Comparison of ENCODE assay signal across 10 cellular contexts in the genomic region with DNA sequence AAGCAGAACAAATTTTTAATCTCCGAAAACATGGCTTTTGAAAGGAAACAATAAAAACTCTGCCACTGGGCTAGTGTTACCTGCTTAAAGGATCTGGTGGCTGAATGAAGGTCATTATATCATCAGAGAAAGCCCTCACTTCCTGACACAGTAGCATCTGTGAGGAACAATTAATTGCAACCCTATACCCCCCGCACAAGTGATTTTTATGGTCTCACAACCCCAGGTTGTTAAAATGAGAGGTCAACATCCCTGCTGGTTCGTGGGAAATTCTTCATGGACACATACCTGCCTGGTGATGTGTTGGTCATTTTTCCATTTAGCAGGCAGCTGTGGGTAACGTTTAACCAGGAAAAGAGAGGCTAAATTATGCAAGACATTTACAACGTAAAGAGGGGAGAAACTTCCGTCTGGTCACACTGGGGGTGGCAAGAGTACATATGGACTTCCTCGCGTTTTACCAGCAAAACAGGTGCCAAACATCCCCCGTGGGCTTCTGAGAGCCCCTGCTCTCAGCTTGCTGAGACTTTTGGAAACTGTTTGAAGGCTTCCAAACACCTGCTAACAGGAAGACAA. TPM values are rescaled to one million over a fixed set of nuclear protein-coding genes. Genes with fewer than 3 reads are reported as not detected.
DNase-seq lines count a peak whose midpoint lies in the region; ATAC-seq and TF ChIP-seq lines count a peak whose summit lies in the region.
"Had no signal": no experiment of that assay in that cellular context is flagged by ENCODE, and none has a peak within 500 bp of the region (broad histone marks: within the 10 kb centered on the region; RNA-seq: fewer than 3 reads in every experiment).

No MANE protein-coding gene starts in this region.

- peak overlapping the region; percentile 11 for H3K4me3 ChIP-seq in epithelial cell of proximal tubule (ENCODE audit: low read depth, low read length)

- DNase-seq in EH (ENCODE audit: low read depth) (peak; percentile 49), NCI-H2171 (lab: John Stamatoyannopoulos, UW) (peak; percentile 2), epithelial cell of proximal tubule (ENCODE audit: low read depth) (peak; percentile 98), posterior vena cava (ENCODE audit: low spot score) (peak; percentile 7), KBM-7 (no peak)
- no peak for DNase-seq in central memory CD4-positive, alpha-beta T cell
- DNase-seq: activated naive CD8-positive, alpha-beta T cell treated with anti-CD3 and anti-CD28 coated beads, Interleukin-2, amount 10 ng/mL, durations not matched to agents 7 days and 5 days; CD8-positive, alpha-beta T cell; naive B cell had no signal

- no peak for TF ChIP-seq CTCF in epithelial cell of proximal tubule (conservative IDR thresholded peaks at IDR 0.05; ENCODE audit: low read depth, low read length)

- intact Hi-C loops in posterior vena cava (cut with DNase I) = loop anchor here in 1 of 2 donors (10.0 kb wide), 1 partner anchor 173 kb away; a partner anchor contains a TSS

- ATAC-seq in HG03432 (IDR thresholded peaks at IDR 0.05; ENCODE audit: unreplicated experiment) = no peak
- ATAC-seq: CD8-positive, alpha-beta T cell had no signal

- in situ Hi-C loops in KBM-7 (cut with MboI; ENCODE audit: low pct_unique_long_range_greater_than_20kb, low sequenced_read_pairs) = loop anchor here (25.0 kb wide), 1 partner anchor 570 kb away; no protein-coding TSS in a partner anchor

RNA-seq across cellular contexts. Expression of a gene that starts 29.2 kb away (rescaled TPM):
- 60.8 and 116 TPM in 2 replicates for total RNA-seq in epithelial cell of proximal tubule
- 10 to 100 TPM; 32.1 to 45.8 TPM for total RNA-seq in posterior vena cava

RNA-seq across cellular contexts. Expression of a gene that starts 48.0 kb away (rescaled TPM):
- total RNA-seq in epithelial cell of proximal tubule = 60.1 and 66.5 TPM in 2 replicates
- total RNA-seq in posterior vena cava = 10 to 100 TPM; 43.8 to 49.5 TPM

RNA-seq across cellular contexts. Expression of a gene that starts 58.2 kb away (rescaled TPM):
- 26.2 and 35.0 TPM in 2 replicates for total RNA-seq in epithelial cell of proximal tubule
- 10 to 100 TPM; 50.4 to 55.8 TPM for total RNA-seq in posterior vena cava

Comparison
In these comparisons a context has a peak if more than half of its experiments do, and no peak if none do; other contexts are left out.
1. DNase-seq: peak in EH (single experiment), NCI-H2171 (single experiment), epithelial cell of proximal tubule (single experiment) and posterior vena cava (single experiment); none in KBM-7 (single experiment) and central memory CD4-positive, alpha-beta T cell (single experiment).